Comparison of ENCODE assay signal across 21 cellular contexts in the genomic region with DNA sequence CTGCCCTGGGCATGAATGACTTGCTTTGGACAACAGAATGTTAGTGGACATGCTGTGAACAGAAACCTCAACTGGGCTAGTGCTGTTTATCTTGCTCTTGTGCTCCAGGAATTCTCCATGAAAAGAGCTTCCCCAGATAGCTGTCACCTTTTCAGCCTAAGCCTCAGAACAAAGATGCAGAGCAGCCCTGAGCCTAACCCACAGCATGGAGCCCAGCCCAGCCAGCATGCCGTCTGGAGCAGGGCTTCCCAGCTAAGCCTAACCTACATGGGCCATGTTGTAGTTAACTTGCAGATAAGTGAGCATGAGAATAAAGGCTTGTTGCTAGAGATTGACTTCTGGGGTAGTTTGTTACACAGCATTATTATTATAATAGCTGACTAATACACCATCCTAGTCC. TPM values are rescaled to one million over a fixed set of nuclear protein-coding genes. Genes with fewer than 3 reads are reported as not detected.
"Had no signal": no experiment of that assay in that cellular context is flagged by ENCODE, and none has a peak within 500 bp of the region (broad histone marks: within the 10 kb centered on the region; RNA-seq: fewer than 3 reads in every experiment).

No MANE protein-coding gene starts in this region.

- H3K36me3 ChIP-seq: gastrocnemius medialis, left lung, neutrophil, thoracic aorta, upper lobe of left lung, uterus had no signal

- H3K4me3 Mint-ChIP-seq: effector memory CD8-positive, alpha-beta T cell; naive thymus-derived CD8-positive, alpha-beta T cell; neural crest cell; stimulated activated memory B cell treated with anti-CD40 and anti-IgM and Interleukin-4, amounts not matched to agents 10 μg/mL and 1 μg/mL and 100 μg/mL, for 72 hours had no signal

- H3K9ac ChIP-seq: parathyroid adenoma had no signal

- H3K36me3 Mint-ChIP-seq: naive thymus-derived CD8-positive, alpha-beta T cell; stimulated activated memory B cell treated with anti-CD40 and anti-IgM and Interleukin-4, amounts not matched to agents 10 μg/mL and 1 μg/mL and 100 μg/mL, for 72 hours had no signal

- H3K4me3 ChIP-seq: gastrocnemius medialis, hepatocyte, left lung, thoracic aorta, tibial nerve, upper lobe of left lung, uterus had no signal

- DNase-seq: cortex of kidney; effector memory CD8-positive, alpha-beta T cell; foreskin fibroblast; gastrocnemius medialis; head of caudate nucleus; kidney; mammary epithelial cell; stimulated activated CD4-positive, alpha-beta T cell treated with anti-CD3 and anti-CD28 coated beads, Interleukin-4, amount 100 ng/mL, for 4 hours; stimulated activated naive CD8-positive, alpha-beta T cell treated with anti-CD3 and anti-CD28 coated beads, Interleukin-15, Interleukin-2, amounts not matched to agents 100 U/mL and 50 U/mL, for 24 hours; upper lobe of left lung; uterus had no signal

- H3K9me3 Mint-ChIP-seq: effector memory CD8-positive, alpha-beta T cell; neural crest cell; stimulated activated memory B cell treated with anti-CD40 and anti-IgM and Interleukin-4, amounts not matched to agents 10 μg/mL and 1 μg/mL and 100 μg/mL, for 72 hours had no signal

- H3K9me3 ChIP-seq: gastrocnemius medialis, left lung, neutrophil, thoracic aorta, upper lobe of left lung, uterus had no signal

- H3K4me1 Mint-ChIP-seq: neural crest cell; stimulated activated memory B cell treated with anti-CD40 and anti-IgM and Interleukin-4, amounts not matched to agents 10 μg/mL and 1 μg/mL and 100 μg/mL, for 72 hours had no signal

- H3K27ac Mint-ChIP-seq: effector memory CD8-positive, alpha-beta T cell; naive thymus-derived CD8-positive, alpha-beta T cell; progenitor cell of endocrine pancreas; stimulated activated memory B cell treated with anti-CD40 and anti-IgM and Interleukin-4, amounts not matched to agents 10 μg/mL and 1 μg/mL and 100 μg/mL, for 72 hours had no signal

- H3K27me3 ChIP-seq: gastrocnemius medialis, hepatocyte, left lung, neutrophil, tibial nerve, upper lobe of left lung, uterus had no signal

- H3K27ac ChIP-seq: gastrocnemius medialis, hepatocyte, left lung, neutrophil, parathyroid adenoma, thoracic aorta, tibial nerve, upper lobe of left lung, uterus had no signal

- H3K4me1 ChIP-seq: gastrocnemius medialis, left lung, parathyroid adenoma, tibial nerve, upper lobe of left lung, uterus had no signal

RNA-seq across cellular contexts. Expression of a gene that starts 48.9 kb away (rescaled TPM):
- total RNA-seq: mammary epithelial cell had no signal
- polyA plus RNA-seq: naive thymus-derived CD8-positive, alpha-beta T cell had no signal
